8 cellular contexts compared by ENCODE assay signal in genomic region chr5:177427919-177428573, GRCh38. TPM values are rescaled to one million over a fixed set of nuclear protein-coding genes. Genes with fewer than 3 reads are reported as not detected.
DNase-seq lines count a peak whose midpoint lies in the region; TF ChIP-seq lines count a peak whose summit lies in the region.

No MANE protein-coding gene starts in this region.

- no peak for TF ChIP-seq POLR2A in suprapubic skin (IDR thresholded peaks at IDR 0.05)

- no peak for TF ChIP-seq EP300 in suprapubic skin (IDR thresholded peaks at IDR 0.05)

- TF ChIP-seq CTCF in WI38 (IDR thresholded peaks at IDR 0.05; ENCODE audit: low read depth, low read length) (no peak), hepatocyte (IDR thresholded peaks at IDR 0.05; ENCODE audit: poor library complexity) (no peak), suprapubic skin (IDR thresholded peaks at IDR 0.05) (no peak)

- H3K4me1 Mint-ChIP-seq in activated CD4-positive, alpha-beta T cell treated with anti-CD3 and anti-CD28 coated beads, Interleukin-2, amount 10 ng/mL, durations not matched to agents 24 days and 14 days = peaks cover 66% of the 10 kb centered on the region

- H3K4me1 ChIP-seq in hepatocyte (ENCODE audit: insufficient read depth) (peaks cover 9% of the 10 kb centered on the region), suprapubic skin (peaks cover 70% of the 10 kb centered on the region)

- H3K27ac Mint-ChIP-seq in activated CD4-positive, alpha-beta T cell treated with anti-CD3 and anti-CD28 coated beads, Interleukin-2, amount 10 ng/mL, durations not matched to agents 24 days and 14 days = peak overlapping the region; percentile 94

- H3K9me3 ChIP-seq in hepatocyte (ENCODE audit: low read depth) (no peaks in the 10 kb centered on the region), suprapubic skin (no peaks in the 10 kb centered on the region)

- no peaks in the 10 kb centered on the region for H3K9me2 ChIP-seq in hepatocyte (replicated peaks; ENCODE audit: insufficient read depth)

- H3K27me3 ChIP-seq in hepatocyte (no peaks in the 10 kb centered on the region), suprapubic skin (no peaks in the 10 kb centered on the region)

- WGBS in hepatocyte (ENCODE audit: low lambda C conversion rate, missing lambda C conversion rate) = 93% methylated on average over 11 of the region's 11 CpGs
- WGBS in suprapubic skin = 60% methylated on average over 10 of the region's 11 CpGs

- H3K27me3 Mint-ChIP-seq in activated CD4-positive, alpha-beta T cell treated with anti-CD3 and anti-CD28 coated beads, Interleukin-2, amount 10 ng/mL, durations not matched to agents 24 days and 14 days = no peaks in the 10 kb centered on the region

- H3K27ac ChIP-seq in hepatocyte (no peak overlapping the region), suprapubic skin (no peak overlapping the region)

- H3K36me3 ChIP-seq in hepatocyte (replicated peaks; ENCODE audit: insufficient read depth, low read depth) (no peaks in the 10 kb centered on the region), suprapubic skin (peaks cover 15% of the 10 kb centered on the region)

- peaks cover 29% of the 10 kb centered on the region for H3K79me2 ChIP-seq in hepatocyte

- H3K4me2 ChIP-seq in hepatocyte = peak overlapping the region; percentile 97

- H2AFZ ChIP-seq in hepatocyte = no peak overlapping the region

- peak; percentile 77 for DNase-seq in activated CD4-positive, alpha-beta T cell treated with anti-CD3 and anti-CD28 coated beads, Interleukin-2, amount 10 ng/mL, durations not matched to agents 24 days and 14 days
- no peak for DNase-seq in activated CD4-positive, alpha-beta T cell treated with anti-CD3 and anti-CD28 coated beads for 4 hours
- DNase-seq in hepatocyte (ENCODE audit: low spot score) (no peak), suprapubic skin (ENCODE audit: low spot score in 2 of 2) (no peak), NCI-H2029 treated with DMSO at 0.1 percent for 48 hours (lab: John Stamatoyannopoulos, UW) (no peak), LoVo (ENCODE audit: low spot score) (no peak), NCI-H1930 (lab: John Stamatoyannopoulos, UW) (no peak)

- H3K9me3 Mint-ChIP-seq in activated CD4-positive, alpha-beta T cell treated with anti-CD3 and anti-CD28 coated beads, Interleukin-2, amount 10 ng/mL, durations not matched to agents 24 days and 14 days = no peaks in the 10 kb centered on the region

- H3K36me3 Mint-ChIP-seq in activated CD4-positive, alpha-beta T cell treated with anti-CD3 and anti-CD28 coated beads, Interleukin-2, amount 10 ng/mL, durations not matched to agents 24 days and 14 days (ENCODE audit: low read depth) = peaks cover 41% of the 10 kb centered on the region

- intact Hi-C loops in activated CD4-positive, alpha-beta T cell treated with anti-CD3 and anti-CD28 coated beads, Interleukin-2, amount 10 ng/mL, durations not matched to agents 24 days and 14 days (cut with micrococcal nuclease) = loop anchor here (2.0 to 5.0 kb wide), 2 partner anchors 63 to 421 kb away; partner anchors contain the start of gene UIMC1

- peak overlapping the region; percentile 96 for H3K4me3 Mint-ChIP-seq in activated CD4-positive, alpha-beta T cell treated with anti-CD3 and anti-CD28 coated beads, Interleukin-2, amount 10 ng/mL, durations not matched to agents 24 days and 14 days

- H4K20me1 ChIP-seq in hepatocyte (ENCODE audit: insufficient read depth, poor library complexity, severe bottlenecking) = peaks cover 4% of the 10 kb centered on the region

- H3K4me3 ChIP-seq in WI38 (ENCODE audit: low read depth, low read length) (peak overlapping the region; percentile 84), hepatocyte (no peak overlapping the region), suprapubic skin (peak overlapping the region; percentile 87)

RNA-seq across cellular contexts. Expression of gene GRK6, which starts 1.6 kb away (rescaled TPM):
- 136 and 149 TPM in 2 replicates for total RNA-seq in activated CD4-positive, alpha-beta T cell treated with anti-CD3 and anti-CD28 coated beads, Interleukin-2, amount 10 ng/mL, durations not matched to agents 24 days and 14 days
- 29.3 and 31.6 TPM in 2 replicates for total RNA-seq in hepatocyte
- 27.3 and 31.1 TPM in 2 replicates for polyA plus RNA-seq in hepatocyte
- total RNA-seq in suprapubic skin = 10 to 100 TPM; 29.1 to 62.2 (median 37.1) TPM

RNA-seq across cellular contexts. Expression of gene PRR7, which starts 18.6 kb away (rescaled TPM):
- total RNA-seq in activated CD4-positive, alpha-beta T cell treated with anti-CD3 and anti-CD28 coated beads, Interleukin-2, amount 10 ng/mL, durations not matched to agents 24 days and 14 days = 13.6 TPM in 2 replicates
- total RNA-seq in hepatocyte = 4.8 TPM in 2 replicates
- polyA plus RNA-seq in hepatocyte = 11.7 and 14.3 TPM in 2 replicates
- 1 to 10 TPM; 5.7 to 9.8 (median 7.8) TPM for total RNA-seq in suprapubic skin

RNA-seq across cellular contexts. Expression of gene F12, which starts 18.7 kb away (rescaled TPM):
- 2.7 and 2.8 TPM in 2 replicates for total RNA-seq in activated CD4-positive, alpha-beta T cell treated with anti-CD3 and anti-CD28 coated beads, Interleukin-2, amount 10 ng/mL, durations not matched to agents 24 days and 14 days
- total RNA-seq in hepatocyte = 16.5 and 18.2 TPM in 2 replicates
- polyA plus RNA-seq in hepatocyte = 46.6 and 49.8 TPM in 2 replicates
- total RNA-seq in suprapubic skin = 10 to 100 TPM in 1 of 4 donors, 1 to 10 TPM in 3; 2.3 to 18.4 (median 7.1) TPM

RNA-seq across cellular contexts. Expression of gene PFN3, which starts 27.6 kb away (rescaled TPM):
- not detected in 2 replicates for total RNA-seq in activated CD4-positive, alpha-beta T cell treated with anti-CD3 and anti-CD28 coated beads, Interleukin-2, amount 10 ng/mL, durations not matched to agents 24 days and 14 days
- not detected in 2 replicates for total RNA-seq in hepatocyte
- not detected in 2 replicates for polyA plus RNA-seq in hepatocyte
- total RNA-seq in suprapubic skin = not detected

RNA-seq across cellular contexts. Expression of gene SLC34A1, which starts 43.8 kb away (rescaled TPM):
- total RNA-seq in activated CD4-positive, alpha-beta T cell treated with anti-CD3 and anti-CD28 coated beads, Interleukin-2, amount 10 ng/mL, durations not matched to agents 24 days and 14 days = not detected in 2 replicates
- total RNA-seq in hepatocyte (0.12 TPM in 1 of 2 replicates, not detected in the other), suprapubic skin (under 1 TPM in 1 of 4 donors, not detected in 3; 0.29 TPM)
- 0.33 TPM in 1 of 2 replicates, not detected in the other for polyA plus RNA-seq in hepatocyte
